In genomic region chrX:16137416-16138107, GRCh38 we compare ENCODE assay signal across 11 cellular contexts. TPM values are rescaled to one million over a fixed set of nuclear protein-coding genes. Genes with fewer than 3 reads are reported as not detected.
DNase-seq lines count a peak whose midpoint lies in the region; ATAC-seq and TF ChIP-seq lines count a peak whose summit lies in the region.
"Had no signal": no experiment of that assay in that cellular context is flagged by ENCODE, and none has a peak within 500 bp of the region (broad histone marks: within the 10 kb centered on the region; RNA-seq: fewer than 3 reads in every experiment).

No MANE protein-coding gene starts in this region.

- H3K27ac Mint-ChIP-seq in stimulated activated effector memory CD8-positive, alpha-beta T cell treated with anti-CD3 and anti-CD28 coated beads, Interleukin-12 subunit alpha, Interleukin-12 subunit beta, amount 100 ng/mL, for 72 hours: no peak overlapping the region
- no peak overlapping the region for H3K27ac Mint-ChIP-seq in CD4-positive, alpha-beta T cell

- H3K9me3 Mint-ChIP-seq in stimulated activated effector memory CD8-positive, alpha-beta T cell treated with anti-CD3 and anti-CD28 coated beads, Interleukin-12 subunit alpha, Interleukin-12 subunit beta, amount 100 ng/mL, for 72 hours: no peaks in the 10 kb centered on the region
- H3K9me3 Mint-ChIP-seq in CD4-positive, alpha-beta T cell: no peaks in the 10 kb centered on the region

- peaks cover 6% of the 10 kb centered on the region for H3K4me1 Mint-ChIP-seq in stimulated activated effector memory CD8-positive, alpha-beta T cell treated with anti-CD3 and anti-CD28 coated beads, Interleukin-12 subunit alpha, Interleukin-12 subunit beta, amount 100 ng/mL, for 72 hours
- H3K4me1 Mint-ChIP-seq in CD4-positive, alpha-beta T cell (ENCODE audit: low read depth): no peaks in the 10 kb centered on the region

- no peaks in the 10 kb centered on the region for H3K27me3 Mint-ChIP-seq in CD4-positive, alpha-beta T cell

- no peaks in the 10 kb centered on the region for H3K9me3 ChIP-seq in CD4-positive, alpha-beta T cell (ENCODE audit: control insufficient read depth, low read length)
- H3K9me3 ChIP-seq: SJSA1, upper lobe of right lung had no signal

- no peak overlapping the region for H3K27ac ChIP-seq in CD4-positive, alpha-beta T cell (ENCODE audit: low read depth, low read length)
- H3K27ac ChIP-seq: SJSA1, upper lobe of right lung had no signal

- no peak for TF ChIP-seq CTCF in CD4-positive, alpha-beta T cell (IDR thresholded peaks at IDR 0.05)

- intact Hi-C loops in CD4-positive, alpha-beta T cell (cut with DNase I, micrococcal nuclease): loop anchor here in 1 of 2 experiments (5.0 kb wide), 1 partner anchor 375 kb away; no protein-coding TSS in a partner anchor

- ATAC-seq in GM19023 (IDR thresholded peaks at IDR 0.05; ENCODE audit: unreplicated experiment) (peak; percentile 65), GM21737 (IDR thresholded peaks at IDR 0.05; ENCODE audit: unreplicated experiment) (peak; percentile 67), HG03342 (IDR thresholded peaks at IDR 0.05; ENCODE audit: unreplicated experiment) (peak; percentile 73)
- no peak for ATAC-seq in stimulated activated effector memory CD8-positive, alpha-beta T cell treated with anti-CD3 and anti-CD28 coated beads, Interleukin-12 subunit alpha, Interleukin-12 subunit beta, amount 100 ng/mL, for 72 hours
- ATAC-seq in CD4-positive, alpha-beta T cell (ENCODE audit: poor library complexity): no peak
- ATAC-seq: upper lobe of right lung had no signal

- H3K36me3 Mint-ChIP-seq in stimulated activated effector memory CD8-positive, alpha-beta T cell treated with anti-CD3 and anti-CD28 coated beads, Interleukin-12 subunit alpha, Interleukin-12 subunit beta, amount 100 ng/mL, for 72 hours: no peaks in the 10 kb centered on the region
- H3K36me3 Mint-ChIP-seq in CD4-positive, alpha-beta T cell (ENCODE audit: low read depth): no peaks in the 10 kb centered on the region

- DNase-seq in germinal center (ENCODE audit: low spot score): peak; percentile 12
- no peak for DNase-seq in stimulated activated effector memory CD8-positive, alpha-beta T cell treated with anti-CD3 and anti-CD28 coated beads, Interleukin-12 subunit alpha, Interleukin-12 subunit beta, amount 100 ng/mL, for 72 hours (ENCODE audit: low spot score in 2 of 2)
- no peak for DNase-seq in activated CD4-positive, CD25-positive, alpha-beta regulatory T cell treated with anti-CD3 and anti-CD28 coated beads, Interleukin-2, amount 50 U/mL, for 72 hours
- no peak for DNase-seq in CD4-positive, alpha-beta T cell
- DNase-seq: hypothalamus, upper lobe of right lung had no signal

- CTCF ChIA-PET in CD4-positive, alpha-beta T cell (lab: Charles Lee): no interaction called here

- POLR2A ChIA-PET in CD4-positive, alpha-beta T cell (lab: Charles Lee): no interaction called here

- H3K4me3 Mint-ChIP-seq in stimulated activated effector memory CD8-positive, alpha-beta T cell treated with anti-CD3 and anti-CD28 coated beads, Interleukin-12 subunit alpha, Interleukin-12 subunit beta, amount 100 ng/mL, for 72 hours: no peak overlapping the region
- no peak overlapping the region for H3K4me3 Mint-ChIP-seq in CD4-positive, alpha-beta T cell

- no peaks in the 10 kb centered on the region for H3K27me3 ChIP-seq in CD4-positive, alpha-beta T cell (ENCODE audit: control insufficient read depth, insufficient read depth, low read length)
- H3K27me3 ChIP-seq: SJSA1, upper lobe of right lung had no signal

RNA-seq across cellular contexts. Expression of gene GRPR, which starts 14.2 kb away (rescaled TPM):
- total RNA-seq in CD4-positive, alpha-beta T cell: under 1 TPM; 0.20 to 0.22 TPM
- total RNA-seq: upper lobe of right lung had no signal

RNA-seq across cellular contexts. Expression of gene MAGEB17, which starts 29.7 kb away (rescaled TPM):
- not detected for total RNA-seq in CD4-positive, alpha-beta T cell
- total RNA-seq: activated CD8-positive, alpha-beta memory T cell treated with anti-CD3 and anti-CD28 coated beads for 36 hours; upper lobe of right lung had no signal

Comparison
In these comparisons a context has a peak if more than half of its experiments do, and no peak if none do; other contexts are left out.
1. ATAC-seq: peak in GM19023 (single experiment), GM21737 (single experiment) and HG03342 (single experiment); none in stimulated activated effector memory CD8-positive, alpha-beta T cell treated with anti-CD3 and anti-CD28 coated beads, Interleukin-12 subunit alpha, Interleukin-12 subunit beta, amount 100 ng/mL, for 72 hours (single experiment) and CD4-positive, alpha-beta T cell (single experiment).